10 cellular contexts compared by ENCODE assay signal in genomic region chr12:123242083-123242904, GRCh38. TPM values are rescaled to one million over a fixed set of nuclear protein-coding genes. Genes with fewer than 3 reads are reported as not detected.
A peak's percentile ranks its signal among the peaks of the same experiment; 100 is the strongest.
DNase-seq lines count a peak whose midpoint lies in the region; ATAC-seq lines count a peak whose summit lies in the region.
"Had no signal": no experiment of that assay in that cellular context is flagged by ENCODE, and none has a peak within 500 bp of the region (broad histone marks: within the 10 kb centered on the region; RNA-seq: fewer than 3 reads in every experiment).

No MANE protein-coding gene starts in this region.

- H3K27me3 ChIP-seq in CD4-positive, alpha-beta memory T cell (ENCODE audit: insufficient read depth, low read length) = no peaks in the 10 kb centered on the region
- H3K27me3 ChIP-seq in effector memory CD4-positive, alpha-beta T cell (replicated peaks; ENCODE audit: control insufficient read depth, insufficient read depth, low read length, poor library complexity, severe bottlenecking) = no peaks in the 10 kb centered on the region
- H3K27me3 ChIP-seq: ascending aorta had no signal

- intact Hi-C loops in CD4-positive, alpha-beta memory T cell (cut with micrococcal nuclease) = no loop called here

- no peak overlapping the region for H3K4me3 ChIP-seq in CD4-positive, alpha-beta memory T cell (ENCODE audit: low read length in 2 of 2)
- H3K4me3 ChIP-seq in mesodermal cell (ENCODE audit: extremely low read depth, insufficient read depth, low read length, poor library complexity, severe bottlenecking) = no peak overlapping the region
- no peak overlapping the region for H3K4me3 ChIP-seq in effector memory CD4-positive, alpha-beta T cell (ENCODE audit: insufficient read depth, low read depth, low read length, poor library complexity, severe bottlenecking)
- H3K4me3 ChIP-seq: ascending aorta had no signal

- H3K36me3 Mint-ChIP-seq in CD4-positive, alpha-beta memory T cell = peaks cover 12 to 35% of the 10 kb centered on the region in 2 donors
- H3K36me3 Mint-ChIP-seq in activated naive CD8-positive, alpha-beta T cell treated with anti-CD3 and anti-CD28 coated beads, Interleukin-2, amount 10 ng/mL, durations not matched to agents 7 days and 5 days = peaks cover 32% of the 10 kb centered on the region

- in situ Hi-C loops in ACHN (cut with HindIII; ENCODE audit: low pct_ligation_motif_present, low pct_unique_long_range_greater_than_20kb, low sequenced_read_pairs) = loop anchor here (25.0 kb wide), 1 partner anchor 205 kb away; no protein-coding TSS in a partner anchor

- peak; percentile 59 for ATAC-seq in activated naive CD8-positive, alpha-beta T cell treated with anti-CD3 and anti-CD28 coated beads, Interleukin-2, amount 10 ng/mL, durations not matched to agents 7 days and 5 days (ENCODE audit: low read depth)

- H3K4me1 ChIP-seq in CD4-positive, alpha-beta memory T cell (ENCODE audit: insufficient read depth, low read length) = peaks cover 49% of the 10 kb centered on the region
- no peaks in the 10 kb centered on the region for H3K4me1 ChIP-seq in mesodermal cell (ENCODE audit: control insufficient read depth, insufficient read depth, low read length, poor library complexity, severe bottlenecking)
- peaks cover 7% of the 10 kb centered on the region for H3K4me1 ChIP-seq in effector memory CD4-positive, alpha-beta T cell (ENCODE audit: control insufficient read depth, insufficient read depth, low read length, poor library complexity, severe bottlenecking)

- POLR2A ChIA-PET in CD4-positive, alpha-beta memory T cell (lab: Charles Lee; ENCODE audit: partially characterized antibody) = interaction anchor here (0.8 to 3.7 kb wide), 2 partner anchors 9 to 360 kb away, joined by 3 to 60 read pairs; partner anchors contain the start of genes MPHOSPH9 and MTRFR
- POLR2A ChIA-PET in activated naive CD8-positive, alpha-beta T cell treated with anti-CD3 and anti-CD28 coated beads, Interleukin-2, amount 10 ng/mL, durations not matched to agents 7 days and 5 days (lab: Charles Lee) = interaction anchor here (0.6 to 4.9 kb wide), 5 partner anchors 10 to 373 kb away, joined by 3 to 43 read pairs (median 4); partner anchors contain the start of genes MPHOSPH9 and MTRFR

- no peak for DNase-seq in CD4-positive, alpha-beta memory T cell
- DNase-seq in NCI-H1105 treated with DMSO at 0.1 percent for 48 hours (lab: John Stamatoyannopoulos, UW) (peak; percentile 78), ACHN (no peak), NCI-H510A treated with DMSO at 0.1 percent for 48 hours (lab: John Stamatoyannopoulos, UW) (no peak)
- no peak for DNase-seq in activated naive CD8-positive, alpha-beta T cell treated with anti-CD3 and anti-CD28 coated beads, Interleukin-2, amount 10 ng/mL, durations not matched to agents 7 days and 5 days
- no peak for DNase-seq in NK-92 treated with Interleukin-12 subunit alpha and Interleukin-12 subunit beta, amount 100 ng/mL, for 24 hours (lab: John Stamatoyannopoulos, UW)
- no peak for DNase-seq in effector memory CD4-positive, alpha-beta T cell
- DNase-seq: stimulated activated CD4-positive, alpha-beta T cell treated with anti-CD3 and anti-CD28 coated beads, Interleukin-4, amount 100 ng/mL, for 4 hours had no signal

- no peaks in the 10 kb centered on the region for H3K36me3 ChIP-seq in CD4-positive, alpha-beta memory T cell (ENCODE audit: insufficient read depth, low read length)
- peaks cover 37% of the 10 kb centered on the region for H3K36me3 ChIP-seq in mesodermal cell (ENCODE audit: control insufficient read depth, insufficient read depth, low read length)
- no peaks in the 10 kb centered on the region for H3K36me3 ChIP-seq in effector memory CD4-positive, alpha-beta T cell (ENCODE audit: control insufficient read depth, insufficient read depth, low read length)

- WGBS in mesodermal cell (ENCODE audit: insufficient coverage in 2 of 2), 2 experiments = 78 to 80% methylated on average over 5 to 10 of the region's 11 CpGs

- H3K27ac Mint-ChIP-seq in CD4-positive, alpha-beta memory T cell = peak overlapping the region; percentile 56 to 88 (median 75)
- H3K27ac Mint-ChIP-seq in activated naive CD8-positive, alpha-beta T cell treated with anti-CD3 and anti-CD28 coated beads, Interleukin-2, amount 10 ng/mL, durations not matched to agents 7 days and 5 days = peak overlapping the region; percentile 84

- no peaks in the 10 kb centered on the region for H3K9me3 ChIP-seq in CD4-positive, alpha-beta memory T cell (ENCODE audit: control insufficient read depth in 1 of 2, low read length in 2 of 2)
- H3K9me3 ChIP-seq in mesodermal cell (ENCODE audit: control insufficient read depth, low read length) = no peaks in the 10 kb centered on the region
- no peaks in the 10 kb centered on the region for H3K9me3 ChIP-seq in effector memory CD4-positive, alpha-beta T cell (ENCODE audit: control insufficient read depth, low read length)
- H3K9me3 ChIP-seq: ascending aorta had no signal

- no peaks in the 10 kb centered on the region for H3K9me3 Mint-ChIP-seq in CD4-positive, alpha-beta memory T cell
- H3K9me3 Mint-ChIP-seq in activated naive CD8-positive, alpha-beta T cell treated with anti-CD3 and anti-CD28 coated beads, Interleukin-2, amount 10 ng/mL, durations not matched to agents 7 days and 5 days = peaks cover 3% of the 10 kb centered on the region

- H3K4me3 Mint-ChIP-seq in CD4-positive, alpha-beta memory T cell = peak overlapping the region in 5 of 8 donors; percentile 20 to 59 (median 35)
- peak overlapping the region; percentile 48 for H3K4me3 Mint-ChIP-seq in activated naive CD8-positive, alpha-beta T cell treated with anti-CD3 and anti-CD28 coated beads, Interleukin-2, amount 10 ng/mL, durations not matched to agents 7 days and 5 days

- no peak overlapping the region for H3K27ac ChIP-seq in CD4-positive, alpha-beta memory T cell (ENCODE audit: low read depth, low read length)
- peak overlapping the region; percentile 36 for H3K27ac ChIP-seq in mesodermal cell (ENCODE audit: low read depth, low read length, severe bottlenecking)
- H3K27ac ChIP-seq in effector memory CD4-positive, alpha-beta T cell (ENCODE audit: insufficient read depth, low read length, poor library complexity, severe bottlenecking) = no peak overlapping the region
- H3K27ac ChIP-seq: ascending aorta had no signal

- CTCF ChIA-PET in CD4-positive, alpha-beta memory T cell (lab: Charles Lee; ENCODE audit: partially characterized antibody) = interaction anchor here (0.9 to 12.7 kb wide), 9 partner anchors 9 to 449 kb away, joined by 3 to 204 read pairs (median 4); partner anchors contain the start of genes MPHOSPH9, MTRFR and SBNO1

- H3K27me3 Mint-ChIP-seq in CD4-positive, alpha-beta memory T cell = no peaks in the 10 kb centered on the region
- no peaks in the 10 kb centered on the region for H3K27me3 Mint-ChIP-seq in activated naive CD8-positive, alpha-beta T cell treated with anti-CD3 and anti-CD28 coated beads, Interleukin-2, amount 10 ng/mL, durations not matched to agents 7 days and 5 days

- H3K4me1 Mint-ChIP-seq in CD4-positive, alpha-beta memory T cell = peaks cover 41 to 67% (median 52%) of the 10 kb centered on the region in 4 donors
- H3K4me1 Mint-ChIP-seq in activated naive CD8-positive, alpha-beta T cell treated with anti-CD3 and anti-CD28 coated beads, Interleukin-2, amount 10 ng/mL, durations not matched to agents 7 days and 5 days = peaks cover 34% of the 10 kb centered on the region

RNA-seq across cellular contexts. Expression of gene MTRFR, which starts 9.1 kb away (rescaled TPM):
- 10 to 100 TPM; 46.1 to 48.8 TPM for total RNA-seq in CD4-positive, alpha-beta memory T cell
- polyA plus RNA-seq in CD4-positive, alpha-beta memory T cell = 10 to 100 TPM; 35.4 to 63.1 TPM
- total RNA-seq in activated naive CD8-positive, alpha-beta T cell treated with anti-CD3 and anti-CD28 coated beads, Interleukin-2, amount 10 ng/mL, durations not matched to agents 7 days and 5 days = 10 to 100 TPM; 41.2 to 42.1 TPM
- polyA plus RNA-seq in mesodermal cell (2013, experiment 1 of 2) = 14.2 TPM
- polyA plus RNA-seq in mesodermal cell (2013, experiment 2 of 2) = 13.9 TPM

RNA-seq across cellular contexts. Expression of gene MPHOSPH9, which starts 9.4 kb away (rescaled TPM):
- total RNA-seq in CD4-positive, alpha-beta memory T cell = 10 to 100 TPM; 57.9 to 62.7 TPM
- 10 to 100 TPM; 14.1 to 32.3 TPM for polyA plus RNA-seq in CD4-positive, alpha-beta memory T cell
- 100 to 1,000 TPM; 121 to 131 TPM for total RNA-seq in activated naive CD8-positive, alpha-beta T cell treated with anti-CD3 and anti-CD28 coated beads, Interleukin-2, amount 10 ng/mL, durations not matched to agents 7 days and 5 days
- polyA plus RNA-seq in mesodermal cell (2013, experiment 1 of 2) = 38.3 TPM
- 44.8 TPM for polyA plus RNA-seq in mesodermal cell (2013, experiment 2 of 2)

RNA-seq across cellular contexts. Expression of gene CDK2AP1, which starts 29.4 kb away (rescaled TPM):
- total RNA-seq in CD4-positive, alpha-beta memory T cell = 1 to 10 TPM; 4.8 to 5.4 TPM
- polyA plus RNA-seq in CD4-positive, alpha-beta memory T cell = 1 to 10 TPM; 2.2 to 4.8 TPM
- total RNA-seq in activated naive CD8-positive, alpha-beta T cell treated with anti-CD3 and anti-CD28 coated beads, Interleukin-2, amount 10 ng/mL, durations not matched to agents 7 days and 5 days = 10 to 100 TPM; 31.7 to 32.3 TPM
- polyA plus RNA-seq in mesodermal cell (2013, experiment 1 of 2) = 227 TPM
- 235 TPM for polyA plus RNA-seq in mesodermal cell (2013, experiment 2 of 2)

Comparison
In these comparisons a context has a peak if more than half of its experiments do, and no peak if none do; other contexts are left out.
1. RNA of gene CDK2AP1, which starts 29.4 kb away (total RNA-seq): 31.7 to 32.3 TPM in activated naive CD8-positive, alpha-beta T cell treated with anti-CD3 and anti-CD28 coated beads, Interleukin-2, amount 10 ng/mL, durations not matched to agents 7 days and 5 days; 4.8 to 5.4 TPM in CD4-positive, alpha-beta memory T cell; every median in the first group is over 4 times any median in the second.